36 cellular contexts compared by ENCODE assay signal in genomic region chr5:150341989-150342388, GRCh38. TPM values are rescaled to one million over a fixed set of nuclear protein-coding genes. Genes with fewer than 3 reads are reported as not detected.
"Had no signal": no experiment of that assay in that cellular context is flagged by ENCODE, and none has a peak within 500 bp of the region (broad histone marks: within the 10 kb centered on the region; RNA-seq: fewer than 3 reads in every experiment).

No MANE protein-coding gene starts in this region.

- H3K4me3 ChIP-seq: adrenal gland, body of pancreas, colonic mucosa, esophagus squamous epithelium, gastroesophageal sphincter had no signal

- H3K36me3 Mint-ChIP-seq: activated CD8-positive, alpha-beta memory T cell treated with anti-CD3 and anti-CD28 coated beads, Interleukin-2, amount 10 ng/mL, durations not matched to agents 7 days and 5 days; activated naive CD4-positive, alpha-beta T cell treated with anti-CD3 and anti-CD28 coated beads, Interleukin-2, amount 50 U/mL, for 24 hours; activated naive CD8-positive, alpha-beta T cell treated with anti-CD3 and anti-CD28 coated beads for 36 hours had no signal

- H3K9me3 Mint-ChIP-seq: activated CD4-positive, alpha-beta memory T cell treated with anti-CD3 and anti-CD28 coated beads, Interleukin-2, amount 10 ng/mL, durations not matched to agents 7 days and 5 days; activated CD4-positive, alpha-beta T cell treated with anti-CD3 and anti-CD28 coated beads, Interleukin-2, amount 10 ng/mL, durations not matched to agents 7 days and 5 days; activated naive CD4-positive, alpha-beta T cell treated with anti-CD3 and anti-CD28 coated beads for 36 hours; activated naive CD4-positive, alpha-beta T cell treated with anti-CD3 and anti-CD28 coated beads, Interleukin-2, amount 50 U/mL, for 24 hours; activated naive CD8-positive, alpha-beta T cell treated with anti-CD3 and anti-CD28 coated beads for 36 hours; activated naive CD8-positive, alpha-beta T cell treated with anti-CD3 and anti-CD28 coated beads, Interleukin-2, amount 50 U/mL, for 24 hours; activated T-helper 1 cell treated with anti-CD3 and anti-CD28 coated beads, Interleukin-12 subunit alpha, Interleukin-12 subunit beta, Interleukin-2, Interleukin-4 antibody, amounts not matched to agents 30 ng/mL and 10 ng/mL and 1 ng/mL, durations not matched to agents 14 hours and 24 hours and 36 hours; activated T-helper 2 cell treated with anti-CD3 and anti-CD28 coated beads, Interferon-gamma antibody, Interleukin-2, Interleukin-4, amounts not matched to agents 10 μg/mL and 5 μg/mL and 100 μg/mL, durations not matched to agents 14 hours and 24 hours and 36 hours had no signal

- ATAC-seq: activated CD4-positive, alpha-beta T cell treated with anti-CD3 and anti-CD28 coated beads for 36 hours; activated naive CD8-positive, alpha-beta T cell treated with anti-CD3 and anti-CD28 coated beads, Interleukin-2, amount 50 U/mL, for 24 hours; body of pancreas; gastroesophageal sphincter had no signal

- H3K9me3 ChIP-seq: adrenal gland, body of pancreas, colonic mucosa, esophagus squamous epithelium, gastroesophageal sphincter had no signal

- FAIRE-seq: endometrium, endothelial cell of umbilical vein had no signal

- H3K27me3 Mint-ChIP-seq: activated CD4-positive, alpha-beta memory T cell treated with anti-CD3 and anti-CD28 coated beads, Interleukin-2, amount 10 ng/mL, durations not matched to agents 7 days and 5 days; activated CD4-positive, alpha-beta T cell treated with anti-CD3 and anti-CD28 coated beads for 36 hours; activated CD4-positive, alpha-beta T cell treated with anti-CD3 and anti-CD28 coated beads, Interleukin-2, amount 10 ng/mL, durations not matched to agents 7 days and 5 days; activated naive CD4-positive, alpha-beta T cell treated with anti-CD3 and anti-CD28 coated beads, Interleukin-2, amount 50 U/mL, for 24 hours had no signal

- DNase-seq: activated CD4-positive, alpha-beta T cell treated with anti-CD3 and anti-CD28 coated beads for 36 hours; activated CD4-positive, alpha-beta T cell treated with anti-CD3 and anti-CD28 coated beads, Interleukin-2, amount 10 ng/mL, durations not matched to agents 7 days and 5 days; activated CD4-positive, alpha-beta T cell treated with anti-CD3 and anti-CD28 coated beads, Interleukin-2, amount 50 U/mL, for 4 hours; activated CD4-positive, CD25-positive, alpha-beta regulatory T cell; activated CD4-positive, CD25-positive, alpha-beta regulatory T cell treated with anti-CD3 and anti-CD28 coated beads, Interleukin-2, amount 50 U/mL, for 72 hours; activated CD8-positive, alpha-beta memory T cell treated with anti-CD3 and anti-CD28 coated beads, Interleukin-2, amount 50 U/mL, for 4 hours; activated effector memory CD4-positive, alpha-beta T cell treated with anti-CD3 and anti-CD28 coated beads, Interleukin-2, amount 50 U/mL, for 16 hours; activated naive CD4-positive, alpha-beta T cell treated with anti-CD3 and anti-CD28 coated beads for 36 hours; activated naive CD8-positive, alpha-beta T cell treated with anti-CD3 and anti-CD28 coated beads for 36 hours; activated naive CD8-positive, alpha-beta T cell treated with anti-CD3 and anti-CD28 coated beads, Interleukin-2, amount 50 U/mL, for 24 hours; activated T-cell treated with anti-CD3 and anti-CD28 coated beads, Interleukin-2, amount 50 U/mL, for 1 hour; activated T-cell treated with anti-CD3 and anti-CD28 coated beads, Interleukin-2, amount 50 U/mL, for 48 hours; adrenal gland; amygdala; aorta; body of pancreas; caudate nucleus; cerebellar nuclear complex; colonic mucosa; effector CD8-positive, alpha-beta T cell; esophagus squamous epithelium; foreskin melanocyte; head of caudate nucleus had no signal

- H3K27ac Mint-ChIP-seq: activated CD4-positive, alpha-beta memory T cell treated with anti-CD3 and anti-CD28 coated beads, Interleukin-2, amount 10 ng/mL, durations not matched to agents 7 days and 5 days; activated CD4-positive, alpha-beta T cell treated with anti-CD3 and anti-CD28 coated beads for 36 hours; activated CD4-positive, alpha-beta T cell treated with anti-CD3 and anti-CD28 coated beads, Interleukin-2, amount 10 ng/mL, durations not matched to agents 7 days and 5 days; activated naive CD4-positive, alpha-beta T cell treated with anti-CD3 and anti-CD28 coated beads for 36 hours; activated naive CD4-positive, alpha-beta T cell treated with anti-CD3 and anti-CD28 coated beads, Interleukin-2, amount 50 U/mL, for 24 hours; activated naive CD8-positive, alpha-beta T cell treated with anti-CD3 and anti-CD28 coated beads for 36 hours; activated naive CD8-positive, alpha-beta T cell treated with anti-CD3 and anti-CD28 coated beads, Interleukin-2, amount 50 U/mL, for 24 hours; activated T-helper 1 cell treated with anti-CD3 and anti-CD28 coated beads, Interleukin-12 subunit alpha, Interleukin-12 subunit beta, Interleukin-2, Interleukin-4 antibody, amounts not matched to agents 30 ng/mL and 10 ng/mL and 1 ng/mL, durations not matched to agents 14 hours and 24 hours and 36 hours; activated T-helper 2 cell treated with anti-CD3 and anti-CD28 coated beads, Interferon-gamma antibody, Interleukin-2, Interleukin-4, amounts not matched to agents 10 μg/mL and 5 μg/mL and 100 μg/mL, durations not matched to agents 14 hours and 24 hours and 36 hours had no signal

- H3K4me1 ChIP-seq: adrenal gland, body of pancreas, colonic mucosa, esophagus squamous epithelium, gastroesophageal sphincter had no signal

- H3K27me3 ChIP-seq: adrenal gland, body of pancreas, colonic mucosa, esophagus squamous epithelium, gastroesophageal sphincter had no signal

- H3K36me3 ChIP-seq: adrenal gland, colonic mucosa, esophagus squamous epithelium, gastroesophageal sphincter had no signal

- H3K27ac ChIP-seq: adrenal gland, body of pancreas, colonic mucosa, epithelial cell of prostate, esophagus squamous epithelium, gastroesophageal sphincter had no signal

- H3K4me1 Mint-ChIP-seq: activated naive CD4-positive, alpha-beta T cell treated with anti-CD3 and anti-CD28 coated beads, Interleukin-2, amount 50 U/mL, for 24 hours had no signal

- H3K4me3 Mint-ChIP-seq: activated CD4-positive, alpha-beta memory T cell treated with anti-CD3 and anti-CD28 coated beads, Interleukin-2, amount 10 ng/mL, durations not matched to agents 7 days and 5 days; activated CD4-positive, alpha-beta T cell treated with anti-CD3 and anti-CD28 coated beads for 36 hours; activated CD4-positive, alpha-beta T cell treated with anti-CD3 and anti-CD28 coated beads, Interleukin-2, amount 10 ng/mL, durations not matched to agents 7 days and 5 days; activated CD8-positive, alpha-beta memory T cell treated with anti-CD3 and anti-CD28 coated beads, Interleukin-2, amount 10 ng/mL, durations not matched to agents 7 days and 5 days; activated naive CD4-positive, alpha-beta T cell treated with anti-CD3 and anti-CD28 coated beads for 36 hours; activated naive CD4-positive, alpha-beta T cell treated with anti-CD3 and anti-CD28 coated beads, Interleukin-2, amount 50 U/mL, for 24 hours; activated naive CD8-positive, alpha-beta T cell treated with anti-CD3 and anti-CD28 coated beads for 36 hours; activated naive CD8-positive, alpha-beta T cell treated with anti-CD3 and anti-CD28 coated beads, Interleukin-2, amount 50 U/mL, for 24 hours; activated T-helper 1 cell treated with anti-CD3 and anti-CD28 coated beads, Interleukin-12 subunit alpha, Interleukin-12 subunit beta, Interleukin-2, Interleukin-4 antibody, amounts not matched to agents 30 ng/mL and 10 ng/mL and 1 ng/mL, durations not matched to agents 14 hours and 24 hours and 36 hours had no signal

RNA-seq across cellular contexts. Expression of gene ARSI, which starts 39.3 kb away (rescaled TPM):
- total RNA-seq: activated CD4-positive, alpha-beta memory T cell treated with anti-CD3 and anti-CD28 coated beads, Interleukin-2, amount 10 ng/mL, durations not matched to agents 7 days and 5 days; activated CD4-positive, alpha-beta T cell treated with anti-CD3 and anti-CD28 coated beads for 36 hours; activated CD4-positive, alpha-beta T cell treated with anti-CD3 and anti-CD28 coated beads, Interleukin-2, amount 10 ng/mL, durations not matched to agents 7 days and 5 days; activated CD8-positive, alpha-beta memory T cell treated with anti-CD3 and anti-CD28 coated beads for 36 hours; activated CD8-positive, alpha-beta memory T cell treated with anti-CD3 and anti-CD28 coated beads, Interleukin-2, amount 10 ng/mL, durations not matched to agents 7 days and 5 days; activated naive CD4-positive, alpha-beta T cell treated with anti-CD3 and anti-CD28 coated beads for 36 hours; activated naive CD8-positive, alpha-beta T cell treated with anti-CD3 and anti-CD28 coated beads for 36 hours; activated T-helper 1 cell treated with anti-CD3 and anti-CD28 coated beads, Interleukin-12 subunit alpha, Interleukin-12 subunit beta, Interleukin-2, Interleukin-4 antibody, amounts not matched to agents 30 ng/mL and 10 ng/mL and 1 ng/mL, durations not matched to agents 14 hours and 24 hours and 36 hours; activated T-helper 2 cell treated with anti-CD3 and anti-CD28 coated beads, Interferon-gamma antibody, Interleukin-2, Interleukin-4, amounts not matched to agents 10 μg/mL and 5 μg/mL and 100 μg/mL, durations not matched to agents 14 hours and 24 hours and 36 hours; T-helper 1 cell treated with Interleukin-12 subunit alpha and Interleukin-12 subunit beta and Interleukin-4 antibody, amounts not matched to agents 30 ng/mL and 1 ng/mL, for 36 hours had no signal
- polyA plus RNA-seq: aorta had no signal

RNA-seq across cellular contexts. Expression of gene CAMK2A, which starts 52.4 kb away (rescaled TPM):
- total RNA-seq: activated CD4-positive, alpha-beta memory T cell treated with anti-CD3 and anti-CD28 coated beads, Interleukin-2, amount 10 ng/mL, durations not matched to agents 7 days and 5 days; activated CD4-positive, alpha-beta T cell treated with anti-CD3 and anti-CD28 coated beads for 36 hours; activated CD4-positive, alpha-beta T cell treated with anti-CD3 and anti-CD28 coated beads, Interleukin-2, amount 10 ng/mL, durations not matched to agents 7 days and 5 days; activated CD8-positive, alpha-beta memory T cell treated with anti-CD3 and anti-CD28 coated beads for 36 hours; activated CD8-positive, alpha-beta memory T cell treated with anti-CD3 and anti-CD28 coated beads, Interleukin-2, amount 10 ng/mL, durations not matched to agents 7 days and 5 days; activated naive CD4-positive, alpha-beta T cell treated with anti-CD3 and anti-CD28 coated beads for 36 hours; activated naive CD8-positive, alpha-beta T cell treated with anti-CD3 and anti-CD28 coated beads for 36 hours; activated T-helper 1 cell treated with anti-CD3 and anti-CD28 coated beads, Interleukin-12 subunit alpha, Interleukin-12 subunit beta, Interleukin-2, Interleukin-4 antibody, amounts not matched to agents 30 ng/mL and 10 ng/mL and 1 ng/mL, durations not matched to agents 14 hours and 24 hours and 36 hours; activated T-helper 2 cell treated with anti-CD3 and anti-CD28 coated beads, Interferon-gamma antibody, Interleukin-2, Interleukin-4, amounts not matched to agents 10 μg/mL and 5 μg/mL and 100 μg/mL, durations not matched to agents 14 hours and 24 hours and 36 hours; dermis microvascular lymphatic vessel endothelial cell; endothelial cell of umbilical vein; glomerular endothelial cell; T-helper 1 cell treated with Interleukin-12 subunit alpha and Interleukin-12 subunit beta and Interleukin-4 antibody, amounts not matched to agents 30 ng/mL and 1 ng/mL, for 36 hours had no signal
- polyA plus RNA-seq: endothelial cell of umbilical vein had no signal
